ENCODE assay signal across 1 cellular context in genomic region chr7:2102375-2102723, GRCh38.
TF ChIP-seq lines count a peak whose summit lies in the region.

No MANE protein-coding gene starts in this region.

TF ChIP-seq in WTC11, 78 proteins besides CTCF, POLR2A, EP300 and RAD21:
- TF ChIP-seq, protein P1, sequence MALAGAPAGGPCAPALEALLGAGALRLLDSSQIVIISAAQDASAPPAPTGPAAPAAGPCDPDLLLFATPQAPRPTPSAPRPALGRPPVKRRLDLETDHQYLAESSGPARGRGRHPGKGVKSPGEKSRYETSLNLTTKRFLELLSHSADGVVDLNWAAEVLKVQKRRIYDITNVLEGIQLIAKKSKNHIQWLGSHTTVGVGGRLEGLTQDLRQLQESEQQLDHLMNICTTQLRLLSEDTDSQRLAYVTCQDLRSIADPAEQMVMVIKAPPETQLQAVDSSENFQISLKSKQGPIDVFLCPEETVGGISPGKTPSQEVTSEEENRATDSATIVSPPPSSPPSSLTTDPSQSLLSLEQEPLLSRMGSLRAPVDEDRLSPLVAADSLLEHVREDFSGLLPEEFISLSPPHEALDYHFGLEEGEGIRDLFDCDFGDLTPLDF (CRISPR knock-in tag; IDR thresholded peaks at IDR 0.05): no peak
- no peak for TF ChIP-seq CDX4 (CRISPR knock-in tag; IDR thresholded peaks at IDR 0.05; ENCODE audit: borderline replicate concordance)
- TF ChIP-seq AR (CRISPR knock-in tag; IDR thresholded peaks at IDR 0.05): no peak
- no peak for TF ChIP-seq ERG (CRISPR knock-in tag; IDR thresholded peaks at IDR 0.05)
- no peak for TF ChIP-seq ZNF219 (CRISPR knock-in tag; IDR thresholded peaks at IDR 0.05; ENCODE audit: borderline replicate concordance)
- TF ChIP-seq EMX1 (CRISPR knock-in tag; IDR thresholded peaks at IDR 0.05): no peak
- no peak for TF ChIP-seq ZBTB21 (CRISPR knock-in tag; IDR thresholded peaks at IDR 0.05; ENCODE audit: borderline replicate concordance)
- no peak for TF ChIP-seq NFYB (CRISPR knock-in tag; conservative IDR thresholded peaks at IDR 0.05; ENCODE audit: low read depth)
- TF ChIP-seq, protein P2, sequence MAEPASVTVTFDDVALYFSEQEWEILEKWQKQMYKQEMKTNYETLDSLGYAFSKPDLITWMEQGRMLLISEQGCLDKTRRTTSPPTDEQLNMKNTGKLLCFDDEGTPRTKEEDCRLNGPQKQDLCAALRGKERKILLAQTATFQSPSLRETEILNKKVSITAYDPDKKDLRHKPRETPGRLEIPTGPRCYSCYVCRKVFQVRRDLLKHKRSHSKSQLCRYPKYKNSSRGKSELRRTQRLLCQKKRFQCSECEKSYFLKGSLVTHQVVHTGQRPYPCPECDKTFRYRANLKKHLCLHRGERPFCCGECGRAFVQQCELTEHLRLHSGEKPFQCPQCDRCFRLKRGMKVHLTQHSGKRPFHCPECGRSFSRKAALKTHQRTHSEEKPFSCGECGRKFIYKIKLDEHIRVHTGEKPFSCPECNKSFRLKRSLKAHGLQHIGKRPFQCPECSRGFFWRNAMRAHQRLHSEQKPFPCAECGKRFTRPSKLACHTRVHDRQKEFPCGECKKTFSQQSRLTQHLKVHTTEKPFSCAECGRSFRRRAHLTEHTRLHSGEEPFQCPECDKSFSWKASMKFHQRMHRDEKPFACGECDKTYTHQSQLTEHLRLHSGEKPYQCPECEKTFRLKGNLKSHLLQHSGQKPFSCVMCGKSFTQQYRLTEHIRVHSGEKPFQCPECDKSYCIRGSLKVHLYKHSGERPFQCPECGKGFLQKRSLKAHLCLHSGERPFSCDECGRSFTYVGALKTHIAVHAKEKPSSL (CRISPR knock-in tag; conservative IDR thresholded peaks at IDR 0.05): no peak
- TF ChIP-seq NR1H2 (CRISPR knock-in tag; IDR thresholded peaks at IDR 0.05): no peak
